Comparison of ENCODE assay signal across 19 cellular contexts in the genomic region with DNA sequence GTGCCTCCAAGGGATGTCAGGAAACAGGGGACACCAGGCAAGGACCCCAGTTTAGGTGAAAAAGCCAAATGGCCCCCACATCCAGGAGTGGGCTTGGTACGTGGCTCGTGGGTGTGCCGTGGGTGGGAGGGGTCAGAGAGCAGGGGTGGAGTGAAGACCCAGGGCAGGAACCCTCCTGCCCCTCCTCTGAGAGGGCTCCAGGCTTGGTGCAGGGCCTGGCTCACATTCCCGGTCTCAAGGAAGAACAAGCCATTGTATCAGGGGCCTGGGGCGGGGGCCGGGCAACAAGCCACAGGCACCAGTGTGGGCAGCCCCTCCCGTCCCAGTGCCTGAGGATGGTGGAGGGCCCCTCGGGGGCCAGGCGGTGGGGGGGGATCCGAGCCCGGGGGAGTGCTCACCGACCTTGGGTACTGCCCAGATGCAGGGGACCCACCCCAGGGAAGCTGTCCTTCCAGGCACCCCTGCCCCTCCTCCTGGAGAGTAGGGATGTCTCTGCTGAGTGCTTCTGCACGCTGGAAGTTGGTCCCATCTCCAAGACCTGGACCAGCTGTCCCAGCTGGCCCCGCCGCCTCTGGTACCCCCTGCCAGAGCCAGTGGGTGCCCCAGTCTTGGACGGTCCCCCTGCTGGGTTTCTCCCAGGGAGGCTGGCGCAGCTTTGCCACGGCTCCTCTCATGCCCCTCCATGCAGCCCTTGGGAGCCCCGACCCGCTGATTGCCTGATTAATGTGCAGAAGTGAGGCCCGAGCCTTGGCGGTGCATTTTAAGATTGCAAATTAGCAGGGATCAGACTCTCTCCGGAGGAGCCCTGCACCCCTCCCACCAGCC.
DNase-seq lines count a peak whose midpoint lies in the region; ATAC-seq and TF ChIP-seq lines count a peak whose summit lies in the region.
"Had no signal": no experiment of that assay in that cellular context is flagged by ENCODE, and none has a peak within 500 bp of the region (broad histone marks: within the 10 kb centered on the region; RNA-seq: fewer than 3 reads in every experiment).

No MANE protein-coding gene starts in this region.

- H3K36me3 Mint-ChIP-seq in brain = no peaks in the 10 kb centered on the region
- H3K36me3 Mint-ChIP-seq in stimulated activated memory B cell treated with anti-CD40 and anti-IgM and Interleukin-4, amounts not matched to agents 10 μg/mL and 1 μg/mL and 100 μg/mL, for 72 hours = no peaks in the 10 kb centered on the region

- H3K4me3 ChIP-seq in H7 (ENCODE audit: insufficient read depth, low read depth, low read length) (no peak overlapping the region), neural cell (ENCODE audit: low read length) (peak overlapping the region; percentile 30)
- H3K4me3 ChIP-seq: GM23248 had no signal

- peak overlapping the region in 3 of 5 experiments; percentile 87 to 92 (median 92) for H3K27ac Mint-ChIP-seq in brain
- H3K27ac Mint-ChIP-seq in stimulated activated memory B cell treated with anti-CD40 and anti-IgM and Interleukin-4, amounts not matched to agents 10 μg/mL and 1 μg/mL and 100 μg/mL, for 72 hours = no peak overlapping the region

- H3K27ac ChIP-seq in neural cell (ENCODE audit: low read length) = no peak overlapping the region
- H3K27ac ChIP-seq: C4-2B, GM23248, HL-60, KMS-11 had no signal

- no peak for TF ChIP-seq CTCF in brain (conservative IDR thresholded peaks at IDR 0.05)
- TF ChIP-seq CTCF in neural cell (IDR thresholded peaks at IDR 0.05; ENCODE audit: poor library complexity, severe bottlenecking) = no peak

- no peak overlapping the region for H3K4me3 Mint-ChIP-seq in brain
- H3K4me3 Mint-ChIP-seq in stimulated activated memory B cell treated with anti-CD40 and anti-IgM and Interleukin-4, amounts not matched to agents 10 μg/mL and 1 μg/mL and 100 μg/mL, for 72 hours = no peak overlapping the region

- no peaks in the 10 kb centered on the region for H3K9me3 ChIP-seq in neural cell (ENCODE audit: low read length)

- CTCF ChIA-PET in HEK293T (lab: Yijun Ruan, JAX) = no interaction called here

- peaks cover 54% of the 10 kb centered on the region for H3K4me1 Mint-ChIP-seq in brain
- H3K4me1 Mint-ChIP-seq in stimulated activated memory B cell treated with anti-CD40 and anti-IgM and Interleukin-4, amounts not matched to agents 10 μg/mL and 1 μg/mL and 100 μg/mL, for 72 hours = no peaks in the 10 kb centered on the region

- no peaks in the 10 kb centered on the region for H3F3A ChIP-seq in neural cell (ENCODE audit: insufficient read depth, low read length, poor library complexity, severe bottlenecking)

- H3K36me3 ChIP-seq in H7 (replicated peaks; ENCODE audit: control insufficient read depth, insufficient read depth, low read length) (no peaks in the 10 kb centered on the region), neural cell (ENCODE audit: insufficient read depth, low read length) (no peaks in the 10 kb centered on the region)

- POLR2A ChIA-PET in HEK293T (lab: Yijun Ruan, JAX) = no interaction called here

- H3K9me3 Mint-ChIP-seq in brain = peaks cover 0 to 3% (median 0%) of the 10 kb centered on the region in 5 experiments
- H3K9me3 Mint-ChIP-seq in stimulated activated memory B cell treated with anti-CD40 and anti-IgM and Interleukin-4, amounts not matched to agents 10 μg/mL and 1 μg/mL and 100 μg/mL, for 72 hours = peaks cover 2% of the 10 kb centered on the region

- peak overlapping the region; percentile 16 for H3K9ac ChIP-seq in neural cell (ENCODE audit: low read length)
- H3K9ac ChIP-seq: GM23248, KMS-11 had no signal

- no peak overlapping the region for H3K4me2 ChIP-seq in neural cell (ENCODE audit: low read length)
- H3K4me2 ChIP-seq: KMS-11 had no signal

- no peaks in the 10 kb centered on the region for H3K27me3 Mint-ChIP-seq in brain
- peaks cover 20% of the 10 kb centered on the region for H3K27me3 Mint-ChIP-seq in stimulated activated memory B cell treated with anti-CD40 and anti-IgM and Interleukin-4, amounts not matched to agents 10 μg/mL and 1 μg/mL and 100 μg/mL, for 72 hours

- H3K79me2 ChIP-seq in neural cell (replicated peaks; ENCODE audit: insufficient read depth, low read length) = no peaks in the 10 kb centered on the region

- H3K9me2 ChIP-seq in neural cell (ENCODE audit: insufficient read depth, low read length) = no peaks in the 10 kb centered on the region

- peak; percentile 7 for ATAC-seq in stimulated activated memory B cell treated with anti-CD40 and anti-IgM and Interleukin-4, amounts not matched to agents 10 μg/mL and 1 μg/mL and 100 μg/mL, for 72 hours
- ATAC-seq in HG03159 (IDR thresholded peaks at IDR 0.05; ENCODE audit: unreplicated experiment) (no peak), GM18873 (IDR thresholded peaks at IDR 0.05; ENCODE audit: low FRiP score, unreplicated experiment) (no peak)

- TF ChIP-seq RAD21 in neural cell (conservative IDR thresholded peaks at IDR 0.05) = no peak

- H4K20me1 ChIP-seq in neural cell (ENCODE audit: insufficient read depth) = no peaks in the 10 kb centered on the region

- no peaks in the 10 kb centered on the region for H3K27me3 ChIP-seq in H7 (ENCODE audit: control insufficient read depth, insufficient read depth, low read length)
- H3K27me3 ChIP-seq in neural cell (ENCODE audit: insufficient read depth, low read depth, low read length) = no peaks in the 10 kb centered on the region

- no peak for TF ChIP-seq EP300 in neural cell (conservative IDR thresholded peaks at IDR 0.05; ENCODE audit: poor library complexity, severe bottlenecking)

- DNase-seq in H7 (peak; percentile 67), HEK293T (ENCODE audit: extremely low spot score) (no peak)
- DNase-seq: GM23248; MV-4-11; NCI-H1694 treated with DMSO at 0.1 percent for 48 hours; NCI-H2107; NCI-H510A; NCI-H748 treated with DMSO at 0.1 percent for 48 hours; NK-92 treated with Interleukin-12 subunit alpha and Interleukin-12 subunit beta, amount 100 ng/mL, for 24 hours; OCI-M1; Right ventricle myocardium superior had no signal

- H2AFZ ChIP-seq in neural cell (ENCODE audit: low read depth, low read length) = no peak overlapping the region
- H2AFZ ChIP-seq: GM23248 had no signal

TF ChIP-seq in neural cell, 6 proteins besides CTCF, POLR2A, EP300 and RAD21:
- TF ChIP-seq EZH2 (IDR thresholded peaks at IDR 0.05; ENCODE audit: borderline replicate concordance, insufficient read depth, low read length, poor library complexity, severe bottlenecking) = no peak
- TF ChIP-seq TAF1 (IDR thresholded peaks at IDR 0.05; ENCODE audit: low read depth) = no peak
TF ChIP-seq in neural cell: peak in this region for 0.

TF ChIP-seq in HEK293T, 16 proteins besides CTCF, POLR2A, EP300 and RAD21:
- TF ChIP-seq FOXM1 (IDR thresholded peaks at IDR 0.05; ENCODE audit: borderline replicate concordance) = no peak
- TF ChIP-seq ELF4 (IDR thresholded peaks at IDR 0.05) = no peak
- TF ChIP-seq FOXK2 (IDR thresholded peaks at IDR 0.05) = no peak
- no peak for TF ChIP-seq LEF1 (IDR thresholded peaks at IDR 0.05; ENCODE audit: borderline replicate concordance)
- no peak for TF ChIP-seq L3MBTL2 (conservative IDR thresholded peaks at IDR 0.05)
- no peak for TF ChIP-seq SUZ12 (IDR thresholded peaks at IDR 0.05)
- TF ChIP-seq BHLHE40 (IDR thresholded peaks at IDR 0.05; ENCODE audit: borderline replicate concordance) = no peak
- no peak for TF ChIP-seq CTBP1 (IDR thresholded peaks at IDR 0.05; ENCODE audit: borderline replicate concordance)
- no peak for TF ChIP-seq PKNOX1 (IDR thresholded peaks at IDR 0.05)
- no peak for TF ChIP-seq FOXA1 (IDR thresholded peaks at IDR 0.05)
- no peak for TF ChIP-seq HDGF (IDR thresholded peaks at IDR 0.05; ENCODE audit: borderline replicate concordance)
- no peak for TF ChIP-seq ARNT (IDR thresholded peaks at IDR 0.05)
- no peak for TF ChIP-seq SP1 (IDR thresholded peaks at IDR 0.05)
- no peak for TF ChIP-seq ZNF384 (IDR thresholded peaks at IDR 0.05)
- no peak for TF ChIP-seq NFRKB (IDR thresholded peaks at IDR 0.05)
- TF ChIP-seq TARDBP (IDR thresholded peaks at IDR 0.05) = no peak
